15 cellular contexts compared by ENCODE assay signal in genomic region chr6:2197177-2197671, GRCh38. TPM values are rescaled to one million over a fixed set of nuclear protein-coding genes. Genes with fewer than 3 reads are reported as not detected.
A peak's percentile ranks its signal among the peaks of the same experiment; 100 is the strongest.
DNase-seq lines count a peak whose midpoint lies in the region; ATAC-seq, FAIRE-seq and TF ChIP-seq lines count a peak whose summit lies in the region.
"Had no signal": no experiment of that assay in that cellular context is flagged by ENCODE, and none has a peak within 500 bp of the region (broad histone marks: within the 10 kb centered on the region; RNA-seq: fewer than 3 reads in every experiment).

No MANE protein-coding gene starts in this region.

- no peak overlapping the region for H3K27ac ChIP-seq in endothelial cell of umbilical vein (ENCODE audit: insufficient read depth, low read depth, low read length)
- H3K27ac ChIP-seq in naive thymus-derived CD4-positive, alpha-beta T cell (ENCODE audit: low read depth, low read length), result no peak overlapping the region
- H3K27ac ChIP-seq: C4-2B, colonic mucosa had no signal

- H3K27ac Mint-ChIP-seq in naive thymus-derived CD4-positive, alpha-beta T cell, result no peak overlapping the region
- no peak overlapping the region for H3K27ac Mint-ChIP-seq in T-cell
- H3K27ac Mint-ChIP-seq: activated CD4-positive, alpha-beta memory T cell treated with anti-CD3 and anti-CD28 coated beads, Interleukin-2, amount 10 ng/mL, durations not matched to agents 7 days and 5 days had no signal

- H3K4me3 ChIP-seq in endothelial cell of umbilical vein (replicated peaks in 1 of 3; ENCODE audit: insufficient read depth in 1 of 3, low read depth in 1 of 3, low read length in 3 of 3) (no peak overlapping the region), mucosa of descending colon (no peak overlapping the region)
- H3K4me3 ChIP-seq in naive thymus-derived CD4-positive, alpha-beta T cell (ENCODE audit: low read length), result no peak overlapping the region
- H3K4me3 ChIP-seq: colonic mucosa had no signal

- H3K36me3 ChIP-seq in endothelial cell of umbilical vein (ENCODE audit: control insufficient read depth in 2 of 2, extremely low read depth in 1 of 2, insufficient read depth in 2 of 2, low read length in 2 of 2) (no peaks in the 10 kb centered on the region), mucosa of descending colon (ENCODE audit: low read depth) (no peaks in the 10 kb centered on the region)
- no peaks in the 10 kb centered on the region for H3K36me3 ChIP-seq in naive thymus-derived CD4-positive, alpha-beta T cell (ENCODE audit: control insufficient read depth in 2 of 3, insufficient read depth in 3 of 3, low read length in 3 of 3)
- H3K36me3 ChIP-seq: colonic mucosa had no signal

- CTCF ChIA-PET in endothelial cell of umbilical vein (lab: Charles Lee) (interaction anchor here (0.7 to 2.8 kb wide), 15 partner anchors 10 to 596 kb away, joined by 3 to 21 read pairs (median 3); no protein-coding TSS in a partner anchor), T-cell (lab: Charles Lee) (interaction anchor here in 1 of 2 donors (0.6 to 0.8 kb wide), 2 partner anchors 600 to 930 kb away, joined by 3 to 7 read pairs; no protein-coding TSS in a partner anchor)
- CTCF ChIA-PET in naive thymus-derived CD4-positive, alpha-beta T cell (lab: Charles Lee), result interaction anchor here (0.9 kb wide), 1 partner anchor 93 kb away, joined by 3 read pairs; no protein-coding TSS in a partner anchor

- H3K9ac ChIP-seq in endothelial cell of umbilical vein (replicated peaks; ENCODE audit: extremely low read depth, insufficient read depth, low read length), result no peak overlapping the region

- peaks cover 0 to 10% (median 0%) of the 10 kb centered on the region in 5 donors for H3K27me3 Mint-ChIP-seq in naive thymus-derived CD4-positive, alpha-beta T cell
- H3K27me3 Mint-ChIP-seq in T-cell, result no peaks in the 10 kb centered on the region

- intact Hi-C loops in endothelial cell of umbilical vein (cut with micrococcal nuclease), result loop anchor here (1.0 to 2.0 kb wide), 2 partner anchors 157 to 252 kb away; no protein-coding TSS in a partner anchor
- intact Hi-C loops in mucosa of descending colon (cut with DNase I, micrococcal nuclease), result loop anchor here in 1 of 2 donors (10.0 kb wide), 1 partner anchor 592 kb away; the partner anchor contains the start of gene FOXC1
- intact Hi-C loops in naive thymus-derived CD4-positive, alpha-beta T cell (cut with micrococcal nuclease), result loop anchor here (2.0 to 10.0 kb wide), 3 partner anchors 92 to 302 kb away; no protein-coding TSS in a partner anchor

- no peaks in the 10 kb centered on the region for H3K9me1 ChIP-seq in endothelial cell of umbilical vein (replicated peaks; ENCODE audit: control insufficient read depth, extremely low read depth, insufficient read depth, low read length)

- peaks cover 0 to 4% (median 0%) of the 10 kb centered on the region in 5 donors for H3K36me3 Mint-ChIP-seq in naive thymus-derived CD4-positive, alpha-beta T cell
- peaks cover 3% of the 10 kb centered on the region for H3K36me3 Mint-ChIP-seq in T-cell

- no peak overlapping the region for H3K4me3 Mint-ChIP-seq in naive thymus-derived CD4-positive, alpha-beta T cell
- no peak overlapping the region for H3K4me3 Mint-ChIP-seq in T-cell
- H3K4me3 Mint-ChIP-seq: activated CD4-positive, alpha-beta memory T cell treated with anti-CD3 and anti-CD28 coated beads, Interleukin-2, amount 10 ng/mL, durations not matched to agents 7 days and 5 days had no signal

- FAIRE-seq in endothelial cell of umbilical vein (lab: Jason Lieb, UNC), result no peak

- POLR2A ChIA-PET in endothelial cell of umbilical vein (lab: Charles Lee), result no interaction called here
- POLR2A ChIA-PET in naive thymus-derived CD4-positive, alpha-beta T cell (lab: Charles Lee), result no interaction called here
- POLR2A ChIA-PET in T-cell (lab: Charles Lee), result no interaction called here

- no peak overlapping the region for H3K4me2 ChIP-seq in endothelial cell of umbilical vein (ENCODE audit: insufficient read depth, low read length)

- no peaks in the 10 kb centered on the region for H3K27me3 ChIP-seq in endothelial cell of umbilical vein (ENCODE audit: control insufficient read depth in 2 of 2, insufficient read depth in 2 of 2, low read length in 2 of 2)
- no peaks in the 10 kb centered on the region for H3K27me3 ChIP-seq in naive thymus-derived CD4-positive, alpha-beta T cell (ENCODE audit: control insufficient read depth in 2 of 2, insufficient read depth in 2 of 2, low read length in 2 of 2)
- H3K27me3 ChIP-seq: colonic mucosa had no signal

- H3K9me3 ChIP-seq in endothelial cell of umbilical vein (replicated peaks; ENCODE audit: control insufficient read depth, insufficient read depth, low read length) (no peaks in the 10 kb centered on the region), mucosa of descending colon (no peaks in the 10 kb centered on the region)
- H3K9me3 ChIP-seq in naive thymus-derived CD4-positive, alpha-beta T cell (ENCODE audit: control insufficient read depth in 2 of 3, low read length in 3 of 3), result no peaks in the 10 kb centered on the region
- H3K9me3 ChIP-seq: colonic mucosa had no signal

- no TSS peak for BruUV-seq in endothelial cell of umbilical vein (replicated peaks; lab: Mats Ljungman, UMichigan)

- peaks cover 0 to 4% (median 0%) of the 10 kb centered on the region in 7 donors for H3K4me1 Mint-ChIP-seq in naive thymus-derived CD4-positive, alpha-beta T cell
- H3K4me1 Mint-ChIP-seq in T-cell, result peaks cover 0 to 3% (median 2%) of the 10 kb centered on the region in 3 donors
- H3K4me1 Mint-ChIP-seq: activated CD4-positive, alpha-beta memory T cell treated with anti-CD3 and anti-CD28 coated beads, Interleukin-2, amount 10 ng/mL, durations not matched to agents 7 days and 5 days had no signal

- H3K4me1 ChIP-seq in endothelial cell of umbilical vein (ENCODE audit: control insufficient read depth, extremely low read depth, insufficient read depth, low read length) (peaks cover 11% of the 10 kb centered on the region), mucosa of descending colon (ENCODE audit: low read depth) (peaks cover 15% of the 10 kb centered on the region)
- H3K4me1 ChIP-seq in naive thymus-derived CD4-positive, alpha-beta T cell (ENCODE audit: control insufficient read depth in 2 of 2, insufficient read depth in 2 of 2, low read length in 2 of 2), result no peaks in the 10 kb centered on the region
- H3K4me1 ChIP-seq: colonic mucosa had no signal

- dilution Hi-C loops in endothelial cell of umbilical vein (cut with MboI; ENCODE audit: extremely low pct_ligation_motif_present, low sequenced_read_pairs), result no loop called here

- H3K9me3 Mint-ChIP-seq in naive thymus-derived CD4-positive, alpha-beta T cell, result no peaks in the 10 kb centered on the region
- no peaks in the 10 kb centered on the region for H3K9me3 Mint-ChIP-seq in T-cell
- H3K9me3 Mint-ChIP-seq: activated CD4-positive, alpha-beta memory T cell treated with anti-CD3 and anti-CD28 coated beads, Interleukin-2, amount 10 ng/mL, durations not matched to agents 7 days and 5 days had no signal

- TF ChIP-seq POLR2A in endothelial cell of umbilical vein (IDR thresholded peaks at IDR 0.05; ENCODE audit: low read depth, low read length), result no peak

- ATAC-seq in mucosa of descending colon (peak; percentile 70), T-cell (replicated peaks in 1 of 4) (no peak)
- no peak for ATAC-seq in naive thymus-derived CD4-positive, alpha-beta T cell
- ATAC-seq: stimulated activated naive CD8-positive, alpha-beta T cell treated with anti-CD3 and anti-CD28 coated beads, Interleukin-15, Interleukin-2, amounts not matched to agents 100 U/mL and 50 U/mL, for 24 hours had no signal

- TF ChIP-seq CTCF in endothelial cell of umbilical vein (IDR thresholded peaks at IDR 0.05; ENCODE audit: extremely low read depth in 1 of 2, insufficient read depth in 1 of 2, low read depth in 1 of 2, low read length in 2 of 2) (no peak), mucosa of descending colon (IDR thresholded peaks at IDR 0.05) (no peak)

- in situ Hi-C loops in Caki2 (cut with HindIII; ENCODE audit: low pct_unique_long_range_greater_than_20kb, low sequenced_read_pairs), result no loop called here

- no peaks in the 10 kb centered on the region for H3K79me2 ChIP-seq in endothelial cell of umbilical vein (ENCODE audit: control insufficient read depth, insufficient read depth, low read length)

- no peak overlapping the region for H2AFZ ChIP-seq in endothelial cell of umbilical vein (ENCODE audit: low read depth, low read length)

- DNase-seq in Caki2 (ENCODE audit: low read depth), result peak; percentile 21
- peak; percentile 3 for DNase-seq in LoVo (ENCODE audit: low spot score)
- peak; percentile 60 for DNase-seq in endothelial cell of umbilical vein (ENCODE audit: low read depth, low spot score)
- DNase-seq in mucosa of descending colon, result no peak
- DNase-seq in activated CD4-positive, CD25-positive, alpha-beta regulatory T cell (lab: John Stamatoyannopoulos, UW), result no peak
- DNase-seq in NCI-H2029 (lab: John Stamatoyannopoulos, UW), result no peak
- DNase-seq in naive thymus-derived CD4-positive, alpha-beta T cell, result no peak
- DNase-seq in T-cell, result no peak
- DNase-seq: activated CD4-positive, alpha-beta memory T cell treated with anti-CD3 and anti-CD28 coated beads, Interleukin-2, amount 10 ng/mL, durations not matched to agents 7 days and 5 days; activated naive CD4-positive, alpha-beta T cell treated with Interleukin-2 at 50 U/mL for 16 hours; colonic mucosa; NCI-H1694; stimulated activated CD4-positive, alpha-beta T cell treated with anti-CD3 and anti-CD28 coated beads, Interleukin-2, amount 100 ng/mL, for 24 hours; stimulated activated naive CD8-positive, alpha-beta T cell treated with anti-CD3 and anti-CD28 coated beads, Interleukin-15, Interleukin-2, amounts not matched to agents 100 U/mL and 50 U/mL, for 24 hours had no signal

- no peaks in the 10 kb centered on the region for H4K20me1 ChIP-seq in endothelial cell of umbilical vein (replicated peaks; ENCODE audit: control insufficient read depth, extremely low read depth, insufficient read depth, low read length)

TF ChIP-seq in endothelial cell of umbilical vein, 7 proteins besides CTCF, POLR2A, EP300 and RAD21 (continues in another document):
- peak; percentile 5 for TF ChIP-seq JUN (IDR thresholded peaks at IDR 0.05; ENCODE audit: borderline replicate concordance, insufficient read depth, insufficient read length, low read depth)

RNA-seq across cellular contexts. Expression of gene GMDS, which starts 48.2 kb away (rescaled TPM):
- 6.7 and 10.9 TPM in 2 replicates for total RNA-seq in Caki2 (2014; rRNA removed; shearing (Covaris generic); ENCODE audit: low replicate concordance)
- 23.5 TPM in 2 replicates for total RNA-seq in endothelial cell of umbilical vein
- polyA plus RNA-seq in endothelial cell of umbilical vein, result 9.8 and 10.5 TPM in 2 replicates
- 16.1 and 17.1 TPM in 2 replicates for polyA plus RNA-seq in endothelial cell of umbilical vein (2011; cell fraction: cytosol; rRNA removed)
- 10.5 and 13.9 TPM in 2 replicates for polyA plus RNA-seq in endothelial cell of umbilical vein (2011; cell fraction: nucleus; rRNA removed)
- 18.7 and 20.6 TPM in 2 replicates for polyA plus RNA-seq in endothelial cell of umbilical vein (2012)
- 11.4 and 11.9 TPM in 2 replicates for polyA minus RNA-seq in endothelial cell of umbilical vein
- 9.5 TPM for polyA minus RNA-seq in endothelial cell of umbilical vein (2011; cell fraction: cytosol; rRNA and poly(A)+ RNA removed)
- polyA minus RNA-seq in endothelial cell of umbilical vein (2011; cell fraction: nucleus; rRNA and poly(A)+ RNA removed), result 21.8 and 31.4 TPM in 2 replicates
- total RNA-seq in mucosa of descending colon, result 100 to 1,000 TPM in 2 of 3 donors, 10 to 100 TPM in 1; 68.0 to 228 (median 135) TPM
- total RNA-seq in naive thymus-derived CD4-positive, alpha-beta T cell, result 10 to 100 TPM; 12.7 to 33.9 (median 18.3) TPM
- polyA plus RNA-seq in naive thymus-derived CD4-positive, alpha-beta T cell, result 10 to 100 TPM; 16.0 to 20.8 TPM
- total RNA-seq in T-cell, result 10 to 100 TPM; 12.9 to 21.5 (median 14.6) TPM

Comparison
In these comparisons a context has a peak if more than half of its experiments do, and no peak if none do; other contexts are left out.
1. DNase-seq: peak in Caki2 (single experiment), LoVo (single experiment) and endothelial cell of umbilical vein (single experiment); none in mucosa of descending colon (0 of 3), activated CD4-positive, CD25-positive, alpha-beta regulatory T cell (0 of 4), NCI-H2029 (single experiment), naive thymus-derived CD4-positive, alpha-beta T cell (0 of 9) and T-cell (0 of 34).